9 cellular contexts compared by ENCODE assay signal in genomic region chr11:2377511-2378443, GRCh38. TPM values are rescaled to one million over a fixed set of nuclear protein-coding genes. Genes with fewer than 3 reads are reported as not detected.
DNase-seq lines count a peak whose midpoint lies in the region; ATAC-seq, FAIRE-seq and TF ChIP-seq lines count a peak whose summit lies in the region.
"Had no signal": no experiment of that assay in that cellular context is flagged by ENCODE, and none has a peak within 500 bp of the region (broad histone marks: within the 10 kb centered on the region; RNA-seq: fewer than 3 reads in every experiment).

No MANE protein-coding gene starts in this region.

- TF ChIP-seq CTCF in D721Med (IDR thresholded peaks at IDR 0.05; ENCODE audit: insufficient read depth, missing control alignments) (no peak), Panc1 (IDR thresholded peaks at IDR 0.05) (no peak), glutamatergic neuron (IDR thresholded peaks at IDR 0.05; ENCODE audit: partially characterized antibody, unreplicated experiment) (no peak), ovary (IDR thresholded peaks at IDR 0.05) (no peak)

- H3K27me3 Mint-ChIP-seq in activated naive CD4-positive, alpha-beta T cell treated with anti-CD3 and anti-CD28 coated beads, Interleukin-2, amount 50 U/mL, for 24 hours: no peaks in the 10 kb centered on the region
- H3K27me3 Mint-ChIP-seq in glutamatergic neuron (ENCODE audit: unreplicated experiment): peaks cover 16% of the 10 kb centered on the region

- H3K4me3 ChIP-seq in Panc1 (ENCODE audit: low read depth in 2 of 2, low read length in 2 of 2) (peak overlapping the region; percentile 93 to 94), ovary (peak overlapping the region; percentile 99)

- 1% methylated on average over 38 to 88 of the region's 88 CpGs for WGBS in ovary, 3 donors

- peak overlapping the region; percentile 85 for H3K27ac ChIP-seq in Panc1 (ENCODE audit: low read length)
- peak overlapping the region; percentile 88 to 94 for H3K27ac ChIP-seq in ovary

- DNase-seq in D721Med (ENCODE audit: insufficient read length, low spot score): peak; percentile 37
- DNase-seq in HEK293T (ENCODE audit: extremely low spot score): peak; percentile 71
- no peak for DNase-seq in Panc1 (ENCODE audit: low read depth, low spot score)
- peak; percentile 79 for DNase-seq in glutamatergic neuron
- peak; percentile 73 to 87 (median 85) for DNase-seq in ovary

- H3K4me1 ChIP-seq in Panc1 (ENCODE audit: control insufficient read depth, insufficient read depth, low read length): peaks cover 32% of the 10 kb centered on the region
- H3K4me1 ChIP-seq in ovary (ENCODE audit: insufficient read depth): peaks cover 25% of the 10 kb centered on the region

- in situ Hi-C loops in Panc1 (cut with HindIII; ENCODE audit: low pct_unique_long_range_greater_than_20kb, low sequenced_read_pairs): no loop called here

- H3K36me3 ChIP-seq in Panc1 (ENCODE audit: control insufficient read depth, insufficient read depth, low read length) (no peaks in the 10 kb centered on the region; the same call in 1 of the 2 replicates), ovary (no peaks in the 10 kb centered on the region)

- CTCF ChIA-PET in HEK293T (lab: Yijun Ruan, JAX): interaction anchor here (1.4 to 1.5 kb wide), 2 partner anchors 11 to 73 kb away, joined by 4 to 6 read pairs; no protein-coding TSS in a partner anchor
- CTCF ChIA-PET in Panc1 (lab: Charles Lee): interaction anchor here (0.6 to 1.0 kb wide), 5 partner anchors 14 to 127 kb away, joined by 3 to 4 read pairs (median 4); partner anchors contain the start of gene TSSC4

- TF ChIP-seq POLR2A in ovary (IDR thresholded peaks at IDR 0.05): peak; percentile 53

- peaks cover 23% of the 10 kb centered on the region for H3K4me1 Mint-ChIP-seq in activated naive CD4-positive, alpha-beta T cell treated with anti-CD3 and anti-CD28 coated beads, Interleukin-2, amount 50 U/mL, for 24 hours
- H3K4me1 Mint-ChIP-seq in glutamatergic neuron (ENCODE audit: low read depth, unreplicated experiment): peaks cover 5% of the 10 kb centered on the region

- POLR2A ChIA-PET in HEK293T (lab: Yijun Ruan, JAX): interaction anchor here (0.5 to 1.8 kb wide), 10 partner anchors 9 to 684 kb away, joined by 3 to 13 read pairs (median 6); partner anchors contain the start of gene TSSC4
- POLR2A ChIA-PET in Panc1 (lab: Charles Lee): interaction anchor here (0.5 to 1.0 kb wide), 12 partner anchors 23 to 1406 kb away, joined by 3 to 11 read pairs (median 4); partner anchors contain the start of gene TSSC4

- H3K9me3 ChIP-seq in Panc1 (ENCODE audit: control insufficient read depth, insufficient read depth, low read depth, low read length): no peaks in the 10 kb centered on the region
- H3K9me3 ChIP-seq in ovary: no peaks in the 10 kb centered on the region

- H3K36me3 Mint-ChIP-seq in activated naive CD4-positive, alpha-beta T cell treated with anti-CD3 and anti-CD28 coated beads, Interleukin-2, amount 50 U/mL, for 24 hours: no peaks in the 10 kb centered on the region
- H3K36me3 Mint-ChIP-seq in glutamatergic neuron (ENCODE audit: unreplicated experiment): no peaks in the 10 kb centered on the region

- peak overlapping the region; percentile 23 for H3K27ac Mint-ChIP-seq in activated naive CD4-positive, alpha-beta T cell treated with anti-CD3 and anti-CD28 coated beads, Interleukin-2, amount 50 U/mL, for 24 hours
- peak overlapping the region; percentile 96 for H3K27ac Mint-ChIP-seq in glutamatergic neuron (ENCODE audit: unreplicated experiment)

- FAIRE-seq in D721Med (lab: Jason Lieb, UNC): no peak
- FAIRE-seq: TTC549 had no signal

- peak; percentile 55 for ATAC-seq in Panc1
- ATAC-seq in HG02938 (IDR thresholded peaks at IDR 0.05; ENCODE audit: unreplicated experiment): no peak
- ATAC-seq in GM18858 (IDR thresholded peaks at IDR 0.05; ENCODE audit: unreplicated experiment): no peak

- H3K4me3 Mint-ChIP-seq in activated naive CD4-positive, alpha-beta T cell treated with anti-CD3 and anti-CD28 coated beads, Interleukin-2, amount 50 U/mL, for 24 hours: peak overlapping the region; percentile 89
- peak overlapping the region; percentile 92 for H3K4me3 Mint-ChIP-seq in glutamatergic neuron (ENCODE audit: unreplicated experiment)

- no peaks in the 10 kb centered on the region for H3K9me3 Mint-ChIP-seq in activated naive CD4-positive, alpha-beta T cell treated with anti-CD3 and anti-CD28 coated beads, Interleukin-2, amount 50 U/mL, for 24 hours
- H3K9me3 Mint-ChIP-seq in glutamatergic neuron (ENCODE audit: unreplicated experiment): peaks cover 12% of the 10 kb centered on the region

- intact Hi-C loops in Panc1 (cut with micrococcal nuclease; ENCODE audit: unreplicated experiment) (no loop called here), ovary (cut with DNase I) (loop anchor here in 2 of 4 donors (5.0 kb wide), 2 partner anchors 60 to 65 kb away; no protein-coding TSS in a partner anchor)

- no peak for TF ChIP-seq EP300 in ovary (IDR thresholded peaks at IDR 0.05)

- no TSS peak for BruUV-seq in Panc1 (replicated peaks; lab: Mats Ljungman, UMichigan)

- H3K27me3 ChIP-seq in Panc1 (ENCODE audit: control insufficient read depth, insufficient read depth, low read length) (no peaks in the 10 kb centered on the region; the same call in 1 of the 2 replicates), ovary (no peaks in the 10 kb centered on the region)

TF ChIP-seq in HEK293T, 16 proteins besides CTCF, POLR2A, EP300 and RAD21:
- TF ChIP-seq NFRKB (IDR thresholded peaks at IDR 0.05) (no peak), FOXM1 (IDR thresholded peaks at IDR 0.05; ENCODE audit: borderline replicate concordance) (no peak), SUZ12 (IDR thresholded peaks at IDR 0.05) (no peak), CTBP1 (IDR thresholded peaks at IDR 0.05; ENCODE audit: borderline replicate concordance) (no peak), PKNOX1 (IDR thresholded peaks at IDR 0.05) (no peak), FOXK2 (IDR thresholded peaks at IDR 0.05) (no peak), ARNT (IDR thresholded peaks at IDR 0.05) (no peak), SP1 (IDR thresholded peaks at IDR 0.05) (no peak), HDGF (IDR thresholded peaks at IDR 0.05; ENCODE audit: borderline replicate concordance) (no peak), TARDBP (IDR thresholded peaks at IDR 0.05) (no peak), ELF4 (IDR thresholded peaks at IDR 0.05) (no peak), L3MBTL2 (conservative IDR thresholded peaks at IDR 0.05) (no peak), LEF1 (IDR thresholded peaks at IDR 0.05; ENCODE audit: borderline replicate concordance) (no peak), FOXA1 (IDR thresholded peaks at IDR 0.05) (no peak), ZNF384 (IDR thresholded peaks at IDR 0.05) (no peak), BHLHE40 (IDR thresholded peaks at IDR 0.05; ENCODE audit: borderline replicate concordance) (no peak)

RNA-seq across cellular contexts. Expression of gene CD81, which starts 0.7 kb away (rescaled TPM):
- total RNA-seq in Panc1 (2021; ENCODE audit: unreplicated experiment): 416 TPM
- polyA plus RNA-seq in Panc1 (2012; ENCODE audit: insufficient read length): 720 TPM
- total RNA-seq in glutamatergic neuron (ENCODE audit: unreplicated experiment): 347 TPM
- 100 to 1,000 TPM; 206 to 723 (median 541) TPM for total RNA-seq in ovary
- polyA plus RNA-seq in ovary: 100 to 1,000 TPM; 365 to 661 TPM

RNA-seq across cellular contexts. Expression of gene TSSC4, which starts 22.8 kb away (rescaled TPM):
- total RNA-seq in Panc1 (2021; ENCODE audit: unreplicated experiment) (132 TPM), glutamatergic neuron (ENCODE audit: unreplicated experiment) (49.7 TPM), ovary (10 to 100 TPM; 37.1 to 73.4 (median 49.4) TPM)
- 164 TPM for polyA plus RNA-seq in Panc1 (2012; ENCODE audit: insufficient read length)
- polyA plus RNA-seq in ovary: 10 to 100 TPM in 1 of 2 donors, 1 to 10 TPM in 1; 1.3 to 41.7 TPM
